ENCODE assay signal across 8 cellular contexts in genomic region chr11:72223615-72224586, GRCh38. TPM values are rescaled to one million over a fixed set of nuclear protein-coding genes. Genes with fewer than 3 reads are reported as not detected.
DNase-seq lines count a peak whose midpoint lies in the region; ATAC-seq and TF ChIP-seq lines count a peak whose summit lies in the region.

No MANE protein-coding gene starts in this region.

- H3K4me3 Mint-ChIP-seq in activated CD8-positive, alpha-beta T cell treated with anti-CD3 and anti-CD28 coated beads, Interleukin-2, amount 10 ng/mL, durations not matched to agents 7 days and 5 days: peak overlapping the region; percentile 95
- peak overlapping the region; percentile 95 to 97 for H3K4me3 Mint-ChIP-seq in stimulated activated naive CD8-positive, alpha-beta T cell treated with anti-CD3 and anti-CD28 coated beads, Interleukin-15, amount 100 ng/mL, for 72 hours

- peak; percentile 46 for ATAC-seq in HG02852 (IDR thresholded peaks at IDR 0.05; ENCODE audit: unreplicated experiment)
- peak; percentile 69 for ATAC-seq in activated CD8-positive, alpha-beta T cell treated with anti-CD3 and anti-CD28 coated beads, Interleukin-2, amount 10 ng/mL, durations not matched to agents 7 days and 5 days
- peak; percentile 71 for ATAC-seq in stimulated activated naive CD8-positive, alpha-beta T cell treated with anti-CD3 and anti-CD28 coated beads, Interleukin-15, amount 100 ng/mL, for 72 hours

- H3K4me1 ChIP-seq in mucosa of rectum (ENCODE audit: control insufficient read depth in 2 of 2, insufficient read depth in 2 of 2, low read length in 2 of 2): peaks cover 14% of the 10 kb centered on the region in 2 donors

- TF ChIP-seq CTCF in epithelial cell of esophagus (IDR thresholded peaks at IDR 0.05; ENCODE audit: insufficient read depth, low read depth, low read length, missing control alignments): no peak

- no peaks in the 10 kb centered on the region for H3K27me3 Mint-ChIP-seq in activated CD8-positive, alpha-beta T cell treated with anti-CD3 and anti-CD28 coated beads, Interleukin-2, amount 10 ng/mL, durations not matched to agents 7 days and 5 days (ENCODE audit: low read depth)
- peaks cover 1% of the 10 kb centered on the region for H3K27me3 Mint-ChIP-seq in stimulated activated naive CD8-positive, alpha-beta T cell treated with anti-CD3 and anti-CD28 coated beads, Interleukin-15, amount 100 ng/mL, for 72 hours

- peak overlapping the region; percentile 94 to 95 for H3K27ac ChIP-seq in mucosa of rectum (ENCODE audit: low read depth in 2 of 2, low read length in 2 of 2)

- DNase-seq in NCI-H748 (lab: John Stamatoyannopoulos, UW; ENCODE audit: unreplicated experiment): peak; percentile 67
- no peak for DNase-seq in NCI-H748 treated with DMSO at 0.1 percent for 48 hours (lab: John Stamatoyannopoulos, UW)
- DNase-seq in NCI-H2227 (lab: John Stamatoyannopoulos, UW; ENCODE audit: unreplicated experiment): peak; percentile 73
- peak; percentile 70 for DNase-seq in activated CD8-positive, alpha-beta T cell treated with anti-CD3 and anti-CD28 coated beads, Interleukin-2, amount 10 ng/mL, durations not matched to agents 7 days and 5 days
- no peak for DNase-seq in epithelial cell of esophagus (ENCODE audit: low read depth)
- peak; percentile 72 to 78 for DNase-seq in stimulated activated naive CD8-positive, alpha-beta T cell treated with anti-CD3 and anti-CD28 coated beads, Interleukin-15, amount 100 ng/mL, for 72 hours

- POLR2A ChIA-PET in activated CD8-positive, alpha-beta T cell treated with anti-CD3 and anti-CD28 coated beads, Interleukin-2, amount 10 ng/mL, durations not matched to agents 7 days and 5 days (lab: Charles Lee): interaction anchor here (0.6 to 2.6 kb wide), 10 partner anchors 8 to 438 kb away, joined by 3 to 6 read pairs (median 3); partner anchors contain the start of gene XNDC1N

- peak overlapping the region; percentile 94 for H3K27ac Mint-ChIP-seq in activated CD8-positive, alpha-beta T cell treated with anti-CD3 and anti-CD28 coated beads, Interleukin-2, amount 10 ng/mL, durations not matched to agents 7 days and 5 days
- peak overlapping the region; percentile 97 for H3K27ac Mint-ChIP-seq in stimulated activated naive CD8-positive, alpha-beta T cell treated with anti-CD3 and anti-CD28 coated beads, Interleukin-15, amount 100 ng/mL, for 72 hours

- CTCF ChIA-PET in activated CD8-positive, alpha-beta T cell treated with anti-CD3 and anti-CD28 coated beads, Interleukin-2, amount 10 ng/mL, durations not matched to agents 7 days and 5 days (lab: Charles Lee): interaction anchor here (0.6 to 3.1 kb wide), 7 partner anchors 14 to 207 kb away, joined by 3 to 17 read pairs (median 5); no protein-coding TSS in a partner anchor

- peaks cover 7% of the 10 kb centered on the region for H3K36me3 Mint-ChIP-seq in activated CD8-positive, alpha-beta T cell treated with anti-CD3 and anti-CD28 coated beads, Interleukin-2, amount 10 ng/mL, durations not matched to agents 7 days and 5 days (ENCODE audit: low read depth)

- H3K27me3 ChIP-seq in mucosa of rectum (ENCODE audit: control insufficient read depth in 2 of 2, insufficient read depth in 2 of 2, low read length in 2 of 2): no peaks in the 10 kb centered on the region

- peak overlapping the region; percentile 86 to 87 for H3K9ac ChIP-seq in mucosa of rectum (ENCODE audit: low read depth in 1 of 2, low read length in 2 of 2)

- H3K9me3 ChIP-seq in mucosa of rectum (ENCODE audit: control insufficient read depth in 2 of 2, low read length in 2 of 2): no peaks in the 10 kb centered on the region

- H3K4me3 ChIP-seq in epithelial cell of esophagus (ENCODE audit: low read length) (peak overlapping the region; percentile 92), mucosa of rectum (ENCODE audit: low read length in 2 of 2) (peak overlapping the region; percentile 78 to 87)

- H3K36me3 ChIP-seq in mucosa of rectum (ENCODE audit: control insufficient read depth in 2 of 2, insufficient read depth in 2 of 2, low read length in 2 of 2): peaks cover 9 to 10% of the 10 kb centered on the region in 2 donors

- H3K4me1 Mint-ChIP-seq in activated CD8-positive, alpha-beta T cell treated with anti-CD3 and anti-CD28 coated beads, Interleukin-2, amount 10 ng/mL, durations not matched to agents 7 days and 5 days (ENCODE audit: low read depth): peaks cover 39% of the 10 kb centered on the region
- H3K4me1 Mint-ChIP-seq in stimulated activated naive CD8-positive, alpha-beta T cell treated with anti-CD3 and anti-CD28 coated beads, Interleukin-15, amount 100 ng/mL, for 72 hours: peaks cover 42% of the 10 kb centered on the region

- H3K9me3 Mint-ChIP-seq in activated CD8-positive, alpha-beta T cell treated with anti-CD3 and anti-CD28 coated beads, Interleukin-2, amount 10 ng/mL, durations not matched to agents 7 days and 5 days (ENCODE audit: insufficient read depth): no peaks in the 10 kb centered on the region
- H3K9me3 Mint-ChIP-seq in stimulated activated naive CD8-positive, alpha-beta T cell treated with anti-CD3 and anti-CD28 coated beads, Interleukin-15, amount 100 ng/mL, for 72 hours: no peaks in the 10 kb centered on the region

RNA-seq across cellular contexts. Expression of gene INPPL1, which starts 0.7 kb away (rescaled TPM):
- total RNA-seq in activated CD8-positive, alpha-beta T cell treated with anti-CD3 and anti-CD28 coated beads, Interleukin-2, amount 10 ng/mL, durations not matched to agents 7 days and 5 days: 100 to 1,000 TPM; 141 to 147 TPM

RNA-seq across cellular contexts. Expression of gene FOLR2, which starts 7.3 kb away (rescaled TPM):
- total RNA-seq in activated CD8-positive, alpha-beta T cell treated with anti-CD3 and anti-CD28 coated beads, Interleukin-2, amount 10 ng/mL, durations not matched to agents 7 days and 5 days: not detected

RNA-seq across cellular contexts. Expression of gene PHOX2A, which starts 20.1 kb away (rescaled TPM):
- total RNA-seq in activated CD8-positive, alpha-beta T cell treated with anti-CD3 and anti-CD28 coated beads, Interleukin-2, amount 10 ng/mL, durations not matched to agents 7 days and 5 days: not detected

RNA-seq across cellular contexts. Expression of gene FOLR1, which starts 32.0 kb away (rescaled TPM):
- not detected for total RNA-seq in activated CD8-positive, alpha-beta T cell treated with anti-CD3 and anti-CD28 coated beads, Interleukin-2, amount 10 ng/mL, durations not matched to agents 7 days and 5 days

Comparison
In these comparisons a context has a peak if more than half of its experiments do, and no peak if none do; other contexts are left out.
1. DNase-seq: peak in NCI-H748 (single experiment), NCI-H2227 (single experiment), activated CD8-positive, alpha-beta T cell treated with anti-CD3 and anti-CD28 coated beads, Interleukin-2, amount 10 ng/mL, durations not matched to agents 7 days and 5 days (single experiment) and stimulated activated naive CD8-positive, alpha-beta T cell treated with anti-CD3 and anti-CD28 coated beads, Interleukin-15, amount 100 ng/mL, for 72 hours (2 of 2); none in NCI-H748 treated with DMSO at 0.1 percent for 48 hours (single experiment) and epithelial cell of esophagus (single experiment).
2. Peak in every context shown above with its lines, with median percentiles within 50 percentile points of each other: ATAC-seq.